In the genomic region with DNA sequence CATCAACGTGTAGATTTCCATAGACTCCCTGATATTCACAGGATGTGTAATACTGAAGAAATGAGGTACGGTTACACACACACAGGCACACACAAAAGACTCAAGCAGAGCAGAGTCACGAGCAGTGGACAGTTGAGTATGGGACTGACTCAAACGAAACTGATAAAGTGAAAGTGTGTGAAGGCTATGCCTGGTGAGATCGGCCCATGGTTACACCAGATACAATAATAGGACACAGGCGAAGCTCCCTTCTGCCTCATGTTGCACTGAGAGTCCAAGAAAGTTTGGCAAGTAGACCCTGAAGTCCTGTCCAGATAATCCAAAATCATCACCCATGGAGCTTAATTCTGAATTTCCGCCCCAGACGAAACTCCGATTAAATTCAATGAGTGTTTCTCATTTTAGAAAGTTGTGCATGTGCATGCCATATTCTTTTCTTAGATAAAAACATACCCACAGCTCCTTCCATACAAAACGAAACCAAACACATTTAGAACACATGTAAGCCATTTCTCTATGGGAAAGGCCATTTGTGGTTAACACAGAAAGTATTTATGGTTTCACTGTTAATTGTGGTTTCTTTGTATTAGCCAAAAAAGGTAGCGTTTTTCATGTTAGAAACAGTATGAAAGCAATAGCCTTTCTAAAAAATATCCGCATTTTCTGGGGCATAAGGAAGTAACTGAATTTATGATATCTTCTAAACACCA, we compare ENCODE assay signal across 8 cellular contexts.
DNase-seq lines count a peak whose midpoint lies in the region; ATAC-seq and TF ChIP-seq lines count a peak whose summit lies in the region.

No MANE protein-coding gene starts in this region.

- no peaks in the 10 kb centered on the region for H3K9me3 Mint-ChIP-seq in stimulated activated effector memory CD8-positive, alpha-beta T cell treated with anti-CD3 and anti-CD28 coated beads, Interleukin-12 subunit alpha, Interleukin-12 subunit beta, amount 100 ng/mL, for 72 hours

- in situ Hi-C loops in SK-MEL-5 (cut with HindIII; ENCODE audit: low pct_unique_long_range_greater_than_20kb, low sequenced_read_pairs), result no loop called here

- peak; percentile 85 for ATAC-seq in GM19025 (IDR thresholded peaks at IDR 0.05; ENCODE audit: low read depth, unreplicated experiment)
- ATAC-seq in HG03095 (IDR thresholded peaks at IDR 0.05; ENCODE audit: unreplicated experiment), result peak; percentile 96
- peak; percentile 75 for ATAC-seq in stimulated activated effector memory CD8-positive, alpha-beta T cell treated with anti-CD3 and anti-CD28 coated beads, Interleukin-12 subunit alpha, Interleukin-12 subunit beta, amount 100 ng/mL, for 72 hours

- peaks cover 7% of the 10 kb centered on the region for H3K4me1 Mint-ChIP-seq in stimulated activated effector memory CD8-positive, alpha-beta T cell treated with anti-CD3 and anti-CD28 coated beads, Interleukin-12 subunit alpha, Interleukin-12 subunit beta, amount 100 ng/mL, for 72 hours

- DNase-seq in AG09319 (ENCODE audit: extremely low read depth, low read depth) (peak; percentile 42), SK-MEL-5 (ENCODE audit: low read depth, low spot score) (peak; percentile 91), SW 1271 (lab: John Stamatoyannopoulos, UW) (no peak)
- DNase-seq in stimulated activated effector memory CD8-positive, alpha-beta T cell treated with anti-CD3 and anti-CD28 coated beads, Interleukin-12 subunit alpha, Interleukin-12 subunit beta, amount 100 ng/mL, for 72 hours (ENCODE audit: low spot score in 2 of 2), result no peak
- DNase-seq in activated effector memory CD4-positive, alpha-beta T cell treated with Interleukin-2 at 50 U/mL for 16 hours, result no peak
- no peak for DNase-seq in effector CD4-positive, alpha-beta T cell

- no peak for TF ChIP-seq CTCF in AG09319 (IDR thresholded peaks at IDR 0.05; ENCODE audit: low read depth, low read length)

- H3K4me3 Mint-ChIP-seq in stimulated activated effector memory CD8-positive, alpha-beta T cell treated with anti-CD3 and anti-CD28 coated beads, Interleukin-12 subunit alpha, Interleukin-12 subunit beta, amount 100 ng/mL, for 72 hours, result no peak overlapping the region

- no peaks in the 10 kb centered on the region for H3K36me3 Mint-ChIP-seq in stimulated activated effector memory CD8-positive, alpha-beta T cell treated with anti-CD3 and anti-CD28 coated beads, Interleukin-12 subunit alpha, Interleukin-12 subunit beta, amount 100 ng/mL, for 72 hours

- H3K27ac Mint-ChIP-seq in stimulated activated effector memory CD8-positive, alpha-beta T cell treated with anti-CD3 and anti-CD28 coated beads, Interleukin-12 subunit alpha, Interleukin-12 subunit beta, amount 100 ng/mL, for 72 hours, result no peak overlapping the region

Comparison
In these comparisons a context has a peak if more than half of its experiments do, and no peak if none do; other contexts are left out.
1. DNase-seq: peak in AG09319 (single experiment) and SK-MEL-5 (single experiment); none in stimulated activated effector memory CD8-positive, alpha-beta T cell treated with anti-CD3 and anti-CD28 coated beads, Interleukin-12 subunit alpha, Interleukin-12 subunit beta, amount 100 ng/mL, for 72 hours (0 of 2), activated effector memory CD4-positive, alpha-beta T cell treated with Interleukin-2 at 50 U/mL for 16 hours (single experiment), effector CD4-positive, alpha-beta T cell (single experiment) and SW 1271 (0 of 2).
2. Peak in every context shown above with its lines, with median percentiles within 50 percentile points of each other: ATAC-seq.